In the genomic region with DNA sequence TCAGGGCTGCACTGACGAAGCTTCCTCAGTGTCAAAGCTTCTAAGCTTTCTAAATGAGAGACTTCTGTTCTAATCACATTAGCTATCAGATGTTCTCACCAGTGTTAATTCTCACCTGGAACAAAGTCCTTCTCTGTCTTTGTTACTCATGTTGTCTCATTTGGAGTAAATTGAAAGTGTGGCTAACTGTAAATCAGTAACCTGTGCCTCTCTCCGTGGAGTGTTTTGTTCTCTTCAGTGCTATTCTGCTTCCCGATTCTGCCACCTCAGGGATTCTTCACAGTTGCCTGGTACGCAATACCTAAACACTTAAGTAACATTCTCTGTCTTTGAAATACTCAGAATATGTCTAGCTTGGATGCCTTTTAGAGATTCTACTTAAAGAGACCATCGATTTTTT, we compare ENCODE assay signal across 23 cellular contexts.
A peak's percentile ranks its signal among the peaks of the same experiment; 100 is the strongest.
DNase-seq lines count a peak whose midpoint lies in the region; ATAC-seq, FAIRE-seq and TF ChIP-seq lines count a peak whose summit lies in the region.
"Had no signal": no experiment of that assay in that cellular context is flagged by ENCODE, and none has a peak within 500 bp of the region (broad histone marks: within the 10 kb centered on the region; RNA-seq: fewer than 3 reads in every experiment).

No MANE protein-coding gene starts in this region.

- no peak overlapping the region for H3K9ac ChIP-seq in HepG2 (ENCODE audit: insufficient read depth, low read depth, low read length)
- H3K9ac ChIP-seq in endocrine pancreas (ENCODE audit: control insufficient read depth, insufficient read depth, low read length): peak overlapping the region; percentile 33
- H3K9ac ChIP-seq in mesendoderm (ENCODE audit: low read length): no peak overlapping the region

- WGBS in HepG2 (ENCODE audit: low lambda C conversion rate): under 1% methylated on average over 5 of the region's 5 CpGs
- WGBS in right lobe of liver (ENCODE audit: insufficient coverage, low coverage, low lambda C conversion rate, missing lambda C conversion rate): 39% methylated on average over 5 of the region's 5 CpGs
- no CpG with 5 or more reads among the region's 5 CpGs for WGBS in mesendoderm (ENCODE audit: extremely low coverage, insufficient coverage, low lambda C conversion rate)

- in situ Hi-C loops in HepG2 (cut with HindIII; ENCODE audit: extremely low pct_ligation_motif_present, low pct_unique_long_range_greater_than_20kb): no loop called here

- H3K18ac ChIP-seq in mesendoderm (ENCODE audit: low read length): no peak overlapping the region

- TF ChIP-seq POLR2A in HepG2 (IDR thresholded peaks at IDR 0.05; ENCODE audit: insufficient read depth in 1 of 2, low read depth in 2 of 2, low read length in 2 of 2) (no peak), right lobe of liver (IDR thresholded peaks at IDR 0.05) (no peak)

- CTCF ChIA-PET in HepG2 (lab: Yijun Ruan, JAX; ENCODE audit: low intra/inter-chr PET ratio, low total read pairs): no interaction called here

- no peak overlapping the region for H2AK5ac ChIP-seq in mesendoderm (ENCODE audit: low read length)

- H3K56ac ChIP-seq in mesendoderm (ENCODE audit: low read length): no peak overlapping the region

- H2BK120ac ChIP-seq in mesendoderm (ENCODE audit: low read depth, low read length): no peak overlapping the region

- H3K79me2 ChIP-seq in HepG2 (ENCODE audit: insufficient read depth, low read length): no peaks in the 10 kb centered on the region
- H3K79me2 ChIP-seq in mesendoderm (ENCODE audit: control insufficient read depth, insufficient read depth, low read length): no peaks in the 10 kb centered on the region

- no peak overlapping the region for H4K5ac ChIP-seq in mesendoderm (ENCODE audit: low read length)

- H3K9me3 ChIP-seq in HepG2 (ENCODE audit: low read length) (peaks cover 4% of the 10 kb centered on the region; the same call in 1 of the 2 replicates), right lobe of liver (no peaks in the 10 kb centered on the region), endocrine pancreas (ENCODE audit: control insufficient read depth, low read length) (no peaks in the 10 kb centered on the region)
- H3K9me3 ChIP-seq: suprapubic skin had no signal

- H3K27me3 ChIP-seq in HepG2 (ENCODE audit: control insufficient read depth in 1 of 2, insufficient read depth in 2 of 2, low read length in 2 of 2) (no peaks in the 10 kb centered on the region), right lobe of liver (no peaks in the 10 kb centered on the region), endocrine pancreas (ENCODE audit: control insufficient read depth, insufficient read depth, low read length) (peaks cover 2% of the 10 kb centered on the region), mesendoderm (ENCODE audit: insufficient read depth, low read length, poor library complexity) (no peaks in the 10 kb centered on the region)
- H3K27me3 ChIP-seq: suprapubic skin had no signal

- no peak overlapping the region for H3K27ac ChIP-seq in HepG2 (ENCODE audit: extremely low read length, insufficient read depth, low read length)
- H3K27ac ChIP-seq in right lobe of liver: no peak overlapping the region
- H3K27ac ChIP-seq in mesendoderm (ENCODE audit: low read depth, low read length): no peak overlapping the region
- H3K27ac ChIP-seq: C4-2B, suprapubic skin had no signal

- DNase-seq in HepG2 (ENCODE audit: low spot score): no peak
- no peak for DNase-seq in right lobe of liver
- peak; percentile 32 for DNase-seq in mesendoderm
- no peak for DNase-seq in posterior cingulate gyrus
- no peak for DNase-seq in putamen (ENCODE audit: low spot score)
- DNase-seq: activated CD4-positive, alpha-beta T cell treated with anti-CD3 and anti-CD28 coated beads for 4 hours; activated naive CD4-positive, alpha-beta T cell; activated T-cell treated with anti-CD3 and anti-CD28 coated beads, Interleukin-2, amount 50 U/mL, for 4 hours; foreskin fibroblast; HFFc6; immature natural killer cell; NCI-H2171 treated with DMSO at 0.1 percent for 48 hours; NCI-H524 treated with DMSO at 0.1 percent for 48 hours; stimulated activated CD4-positive, alpha-beta T cell treated with anti-CD3 and anti-CD28 coated beads, Interleukin-2, amount 100 ng/mL, for 48 hours; T-helper 2 cell had no signal

- no peak for TF ChIP-seq RAD21 in HepG2 (CRISPR knock-in tag; IDR thresholded peaks at IDR 0.05)

- H3K23ac ChIP-seq in mesendoderm (ENCODE audit: low read length): no peak overlapping the region

- H4K20me1 ChIP-seq in HepG2 (ENCODE audit: insufficient read depth, low read length): no peaks in the 10 kb centered on the region

- no peak overlapping the region for H3K4me2 ChIP-seq in HepG2 (ENCODE audit: low read depth, low read length)
- no peak overlapping the region for H3K4me2 ChIP-seq in mesendoderm (ENCODE audit: low read length)

- H3K4me3 ChIP-seq in HepG2 (replicated peaks in 1 of 3; ENCODE audit: insufficient read depth in 1 of 3, low read depth in 2 of 3, low read length in 3 of 3) (no peak overlapping the region), right lobe of liver (no peak overlapping the region), endocrine pancreas (ENCODE audit: control insufficient read depth, insufficient read depth, low read length) (peak overlapping the region; percentile 83), mesendoderm (ENCODE audit: low read length) (no peak overlapping the region)
- H3K4me3 ChIP-seq: suprapubic skin had no signal

- BruUV-seq in HepG2 (replicated peaks; lab: Mats Ljungman, UMichigan): no TSS peak

- intact Hi-C loops in HepG2 (cut with micrococcal nuclease; ENCODE audit: unreplicated experiment): no loop called here
- intact Hi-C loops in right lobe of liver (cut with DNase I): no loop called here
- intact Hi-C loops in posterior cingulate gyrus (cut with DNase I): no loop called here

- H2BK5ac ChIP-seq in mesendoderm (ENCODE audit: low read length): no peak overlapping the region

- no peak overlapping the region for H2AFZ ChIP-seq in HepG2 (ENCODE audit: low read length)

- H3K36me3 ChIP-seq in HepG2 (replicated peaks in 1 of 2; ENCODE audit: control insufficient read depth in 1 of 2, insufficient read depth in 2 of 2, low read length in 2 of 2) (no peaks in the 10 kb centered on the region), right lobe of liver (no peaks in the 10 kb centered on the region), endocrine pancreas (ENCODE audit: control insufficient read depth, insufficient read depth, low read length) (no peaks in the 10 kb centered on the region), mesendoderm (ENCODE audit: control insufficient read depth, insufficient read depth, low read length) (no peaks in the 10 kb centered on the region)
- H3K36me3 ChIP-seq: suprapubic skin had no signal

- POLR2A ChIA-PET in HepG2 (lab: Yijun Ruan, JAX): no interaction called here

- no peak overlapping the region for H4K8ac ChIP-seq in mesendoderm (ENCODE audit: low read depth, low read length)

- TF ChIP-seq CTCF in HepG2 (CRISPR knock-in tag; IDR thresholded peaks at IDR 0.05) (no peak), right lobe of liver (IDR thresholded peaks at IDR 0.05) (no peak)

- H2BK15ac ChIP-seq in mesendoderm (replicated peaks; ENCODE audit: low read depth): no peak overlapping the region

- H3K4ac ChIP-seq in mesendoderm (ENCODE audit: low read depth, low read length): no peak overlapping the region

- ATAC-seq in HepG2 (no peak), right lobe of liver (no peak), HG02981 (IDR thresholded peaks at IDR 0.05; ENCODE audit: unreplicated experiment) (no peak), GM21423 (IDR thresholded peaks at IDR 0.05; ENCODE audit: unreplicated experiment) (no peak)
- ATAC-seq: activated T-cell treated with anti-CD3 and anti-CD28 coated beads, Interleukin-2, amount 50 U/mL, for 4 hours; SK-N-SH treated with all-trans-retinoic acid at 6 μM for 48 hours; stimulated activated effector memory CD8-positive, alpha-beta T cell treated with anti-CD3 and anti-CD28 coated beads, Interleukin-12 subunit alpha, Interleukin-12 subunit beta, amount 100 ng/mL, for 72 hours had no signal

- no peaks in the 10 kb centered on the region for H3K79me1 ChIP-seq in mesendoderm (ENCODE audit: low read length)

- H3K4me1 ChIP-seq in HepG2 (ENCODE audit: insufficient read depth, low read length) (no peaks in the 10 kb centered on the region), right lobe of liver (no peaks in the 10 kb centered on the region), endocrine pancreas (ENCODE audit: control insufficient read depth, insufficient read depth, low read length) (peaks cover 8% of the 10 kb centered on the region), mesendoderm (ENCODE audit: control insufficient read depth, low read depth, low read length) (no peaks in the 10 kb centered on the region)
- H3K4me1 ChIP-seq: suprapubic skin had no signal

- TF ChIP-seq EP300 in HepG2 (IDR thresholded peaks at IDR 0.05; ENCODE audit: low read depth in 2 of 2, low read length in 2 of 2) (no peak), HepG2 (CRISPR knock-in tag; IDR thresholded peaks at IDR 0.05; ENCODE audit: borderline replicate concordance) (no peak)

- FAIRE-seq in HepG2 (lab: Jason Lieb, UNC): no peak
- FAIRE-seq: urothelium cell line had no signal

TF ChIP-seq in HepG2, 621 proteins besides CTCF, POLR2A, EP300 and RAD21:
- peak; percentile 20 to 30; a peak in 1 of 4 replicates for TF ChIP-seq MAFK (conservative IDR thresholded peaks at IDR 0.05 in 1 of 2, IDR thresholded peaks at IDR 0.05 in 1 of 2; ENCODE audit: low read length in 2 of 2)
- TF ChIP-seq, protein P1, sequence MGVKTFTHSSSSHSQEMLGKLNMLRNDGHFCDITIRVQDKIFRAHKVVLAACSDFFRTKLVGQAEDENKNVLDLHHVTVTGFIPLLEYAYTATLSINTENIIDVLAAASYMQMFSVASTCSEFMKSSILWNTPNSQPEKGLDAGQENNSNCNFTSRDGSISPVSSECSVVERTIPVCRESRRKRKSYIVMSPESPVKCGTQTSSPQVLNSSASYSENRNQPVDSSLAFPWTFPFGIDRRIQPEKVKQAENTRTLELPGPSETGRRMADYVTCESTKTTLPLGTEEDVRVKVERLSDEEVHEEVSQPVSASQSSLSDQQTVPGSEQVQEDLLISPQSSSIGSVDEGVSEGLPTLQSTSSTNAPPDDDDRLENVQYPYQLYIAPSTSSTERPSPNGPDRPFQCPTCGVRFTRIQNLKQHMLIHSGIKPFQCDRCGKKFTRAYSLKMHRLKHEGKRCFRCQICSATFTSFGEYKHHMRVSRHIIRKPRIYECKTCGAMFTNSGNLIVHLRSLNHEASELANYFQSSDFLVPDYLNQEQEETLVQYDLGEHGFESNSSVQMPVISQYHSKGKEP (CRISPR knock-in tag; IDR thresholded peaks at IDR 0.05): no peak
